ENCODE assay signal across 2 cellular contexts in genomic region chr19:41408846-41409245, GRCh38. TPM values are rescaled to one million over a fixed set of nuclear protein-coding genes. Genes with fewer than 3 reads are reported as not detected.
"Had no signal": no experiment of that assay in that cellular context is flagged by ENCODE, and none has a peak within 500 bp of the region (broad histone marks: within the 10 kb centered on the region; RNA-seq: fewer than 3 reads in every experiment).

No MANE protein-coding gene starts in this region.

RNA-seq across cellular contexts. Expression of gene B3GNT8, which starts 18.3 kb away (rescaled TPM):
- total RNA-seq: SJSA1 had no signal
- polyA plus RNA-seq: neural cell had no signal
